ENCODE assay signal across 8 cellular contexts in the genomic region with DNA sequence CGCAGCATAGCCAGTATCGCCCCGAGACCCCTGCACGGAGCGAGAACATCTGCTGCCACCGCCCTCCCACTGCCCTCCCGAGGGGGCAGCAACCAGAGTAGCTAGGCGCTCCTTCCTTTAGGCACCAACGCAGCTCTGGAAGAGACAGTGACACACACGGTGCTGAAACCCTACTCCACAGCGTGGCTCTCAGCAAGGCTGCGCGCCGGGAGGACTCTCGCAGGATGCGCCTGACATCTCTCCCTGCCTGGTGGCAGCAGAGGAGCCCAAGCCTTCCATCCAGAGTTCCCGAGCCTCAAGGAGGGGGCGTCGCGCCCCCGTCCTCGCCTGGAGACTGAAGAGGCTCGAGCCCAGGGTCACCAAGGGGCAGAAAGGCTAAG. TPM values are rescaled to one million over a fixed set of nuclear protein-coding genes. Genes with fewer than 3 reads are reported as not detected.
DNase-seq lines count a peak whose midpoint lies in the region; ATAC-seq and TF ChIP-seq lines count a peak whose summit lies in the region.

No MANE protein-coding gene starts in this region.

- ATAC-seq in activated naive CD8-positive, alpha-beta T cell treated with anti-CD3 and anti-CD28 coated beads, Interleukin-2, amount 50 U/mL, for 24 hours = no peak
- no peak for ATAC-seq in thoracic aorta (ENCODE audit: insufficient number of reproducible peaks, low FRiP score, low read depth)
- no peak for ATAC-seq in HG03439 (IDR thresholded peaks at IDR 0.05; ENCODE audit: unreplicated experiment)
- no peak for ATAC-seq in HG03095 (IDR thresholded peaks at IDR 0.05; ENCODE audit: unreplicated experiment)

- peaks cover 46% of the 10 kb centered on the region for H3K36me3 Mint-ChIP-seq in activated T-cell treated with anti-CD3 and anti-CD28 coated beads, Interleukin-2, amount 50 U/mL, for 24 hours (ENCODE audit: low read depth)
- H3K36me3 Mint-ChIP-seq in activated naive CD8-positive, alpha-beta T cell treated with anti-CD3 and anti-CD28 coated beads, Interleukin-2, amount 50 U/mL, for 24 hours (ENCODE audit: low read depth) = peaks cover 4% of the 10 kb centered on the region

- DNase-seq in activated T-cell treated with anti-CD3 and anti-CD28 coated beads, Interleukin-2, amount 50 U/mL, for 24 hours = no peak
- DNase-seq in activated T-cell treated with anti-CD3 and anti-CD28 coated beads for 4 hours = no peak
- DNase-seq in activated naive CD8-positive, alpha-beta T cell treated with anti-CD3 and anti-CD28 coated beads, Interleukin-2, amount 50 U/mL, for 24 hours = no peak
- DNase-seq in inferior parietal cortex (ENCODE audit: extremely low spot score) = peak; percentile 21
- DNase-seq in thoracic aorta (ENCODE audit: low spot score) = no peak
- no peak for DNase-seq in HPDE6-E6E7 (ENCODE audit: extremely low spot score)

- H3K4me3 Mint-ChIP-seq in activated T-cell treated with anti-CD3 and anti-CD28 coated beads, Interleukin-2, amount 50 U/mL, for 24 hours = peak overlapping the region; percentile 81
- H3K4me3 Mint-ChIP-seq in activated naive CD8-positive, alpha-beta T cell treated with anti-CD3 and anti-CD28 coated beads, Interleukin-2, amount 50 U/mL, for 24 hours = peak overlapping the region; percentile 76

- no peaks in the 10 kb centered on the region for H3K9me3 Mint-ChIP-seq in activated T-cell treated with anti-CD3 and anti-CD28 coated beads, Interleukin-2, amount 50 U/mL, for 24 hours
- H3K9me3 Mint-ChIP-seq in activated naive CD8-positive, alpha-beta T cell treated with anti-CD3 and anti-CD28 coated beads, Interleukin-2, amount 50 U/mL, for 24 hours = no peaks in the 10 kb centered on the region

- H3K27ac Mint-ChIP-seq in activated T-cell treated with anti-CD3 and anti-CD28 coated beads, Interleukin-2, amount 50 U/mL, for 24 hours = peak overlapping the region; percentile 81
- no peak overlapping the region for H3K27ac Mint-ChIP-seq in activated naive CD8-positive, alpha-beta T cell treated with anti-CD3 and anti-CD28 coated beads, Interleukin-2, amount 50 U/mL, for 24 hours

- TF ChIP-seq CTCF in thoracic aorta (IDR thresholded peaks at IDR 0.05) = no peak

- H3K9me3 ChIP-seq in thoracic aorta = no peaks in the 10 kb centered on the region

- no peaks in the 10 kb centered on the region for H3K27me3 Mint-ChIP-seq in activated T-cell treated with anti-CD3 and anti-CD28 coated beads, Interleukin-2, amount 50 U/mL, for 24 hours
- no peaks in the 10 kb centered on the region for H3K27me3 Mint-ChIP-seq in activated naive CD8-positive, alpha-beta T cell treated with anti-CD3 and anti-CD28 coated beads, Interleukin-2, amount 50 U/mL, for 24 hours

- peak overlapping the region; percentile 64 for H3K4me3 ChIP-seq in thoracic aorta

- peaks cover 69% of the 10 kb centered on the region for H3K4me1 Mint-ChIP-seq in activated T-cell treated with anti-CD3 and anti-CD28 coated beads, Interleukin-2, amount 50 U/mL, for 24 hours (ENCODE audit: low read depth)
- H3K4me1 Mint-ChIP-seq in activated naive CD8-positive, alpha-beta T cell treated with anti-CD3 and anti-CD28 coated beads, Interleukin-2, amount 50 U/mL, for 24 hours = peaks cover 60% of the 10 kb centered on the region

- H3K27me3 ChIP-seq in thoracic aorta (replicated peaks; ENCODE audit: insufficient read depth) = no peaks in the 10 kb centered on the region

- no peak overlapping the region for H3K27ac ChIP-seq in thoracic aorta

- no peaks in the 10 kb centered on the region for H3K36me3 ChIP-seq in thoracic aorta

- H3K4me1 ChIP-seq in thoracic aorta (ENCODE audit: control insufficient read depth in 1 of 2, low read depth in 2 of 2) = peaks cover 21 to 36% of the 10 kb centered on the region in 2 donors

RNA-seq across cellular contexts. Expression of a gene that starts 2.1 kb away (rescaled TPM):
- 10 to 100 TPM; 10.4 to 11.0 TPM for total RNA-seq in thoracic aorta

RNA-seq across cellular contexts. Expression of a gene that starts 58.7 kb away (rescaled TPM):
- 10 to 100 TPM; 11.4 to 38.7 TPM for total RNA-seq in thoracic aorta
